ENCODE assay signal across 12 cellular contexts in genomic region chr16:11225677-11226549, GRCh38. TPM values are rescaled to one million over a fixed set of nuclear protein-coding genes. Genes with fewer than 3 reads are reported as not detected.
DNase-seq lines count a peak whose midpoint lies in the region; ATAC-seq and TF ChIP-seq lines count a peak whose summit lies in the region.
"Had no signal": no experiment of that assay in that cellular context is flagged by ENCODE, and none has a peak within 500 bp of the region (broad histone marks: within the 10 kb centered on the region; RNA-seq: fewer than 3 reads in every experiment).

No MANE protein-coding gene starts in this region.

- peak overlapping the region; percentile 29 for H3K4me3 ChIP-seq in OCI-LY1 (ENCODE audit: low read depth, low read length, poor library complexity, severe bottlenecking)
- H3K4me3 ChIP-seq in upper lobe of right lung, result no peak overlapping the region
- H3K4me3 ChIP-seq in thyroid gland (replicated peaks in 1 of 3), result no peak overlapping the region

- H3K36me3 Mint-ChIP-seq in stimulated activated naive CD8-positive, alpha-beta T cell treated with anti-CD3 and anti-CD28 coated beads, Interleukin-15, Interleukin-2, amounts not matched to agents 100 ng/mL and 50 ng/mL, for 24 hours (ENCODE audit: low read depth), result no peaks in the 10 kb centered on the region
- peaks cover 18% of the 10 kb centered on the region for H3K36me3 Mint-ChIP-seq in effector memory CD8-positive, alpha-beta T cell (ENCODE audit: insufficient read depth)

- H3K4me1 ChIP-seq in OCI-LY1 (ENCODE audit: insufficient read depth, low read length, severe bottlenecking) (peaks cover 19% of the 10 kb centered on the region), upper lobe of right lung (peaks cover 25% of the 10 kb centered on the region), thyroid gland (peaks cover 0 to 13% of the 10 kb centered on the region in 2 donors)

- DNase-seq in stimulated activated naive CD8-positive, alpha-beta T cell treated with anti-CD3 and anti-CD28 coated beads, Interleukin-15, Interleukin-2, amounts not matched to agents 100 U/mL and 50 U/mL, for 24 hours, result no peak
- DNase-seq in effector memory CD8-positive, alpha-beta T cell, result no peak
- DNase-seq in upper lobe of right lung (no peak), thyroid gland (no peak), SHP77 treated with DMSO at 0.1 percent for 48 hours (lab: John Stamatoyannopoulos, UW) (no peak)
- no peak for DNase-seq in NK-92 treated with Interleukin-12 subunit alpha and Interleukin-12 subunit beta, amount 100 ng/mL, for 24 hours (lab: John Stamatoyannopoulos, UW)
- DNase-seq: NCI-H1105 had no signal

- intact Hi-C loops in upper lobe of right lung (cut with DNase I) (no loop called here), thyroid gland (cut with DNase I) (no loop called here)

- H2AFZ ChIP-seq in OCI-LY1 (ENCODE audit: low read length), result no peak overlapping the region

- no peak overlapping the region for H3K9ac ChIP-seq in OCI-LY1 (ENCODE audit: low read length)

- H3K27me3 ChIP-seq in OCI-LY1 (ENCODE audit: insufficient read depth, low read length) (no peaks in the 10 kb centered on the region; the same call in 1 of the 2 replicates), upper lobe of right lung (no peaks in the 10 kb centered on the region), thyroid gland (no peaks in the 10 kb centered on the region)

- no peaks in the 10 kb centered on the region for H3K36me3 ChIP-seq in OCI-LY1 (ENCODE audit: insufficient read depth, low read length)
- no peaks in the 10 kb centered on the region for H3K36me3 ChIP-seq in upper lobe of right lung
- no peaks in the 10 kb centered on the region for H3K36me3 ChIP-seq in thyroid gland
- H3K36me3 ChIP-seq: neutrophil had no signal

- H4K20me1 ChIP-seq in OCI-LY1 (ENCODE audit: insufficient read depth, low read length), result no peaks in the 10 kb centered on the region

- H3K27me3 Mint-ChIP-seq in stimulated activated naive CD8-positive, alpha-beta T cell treated with anti-CD3 and anti-CD28 coated beads, Interleukin-15, Interleukin-2, amounts not matched to agents 100 ng/mL and 50 ng/mL, for 24 hours, result no peaks in the 10 kb centered on the region
- H3K27me3 Mint-ChIP-seq in effector memory CD8-positive, alpha-beta T cell, result no peaks in the 10 kb centered on the region

- H3K9me3 ChIP-seq in OCI-LY1 (ENCODE audit: low read length) (no peaks in the 10 kb centered on the region), upper lobe of right lung (no peaks in the 10 kb centered on the region), thyroid gland (no peaks in the 10 kb centered on the region)
- H3K9me3 ChIP-seq: neutrophil had no signal

- 83 to 88% methylated on average over 8 to 13 of the region's 18 CpGs for WGBS in thyroid gland, 2 donors

- peak overlapping the region; percentile 50 for H3K4me2 ChIP-seq in OCI-LY1 (ENCODE audit: low read length)

- H3K4me1 Mint-ChIP-seq in stimulated activated naive CD8-positive, alpha-beta T cell treated with anti-CD3 and anti-CD28 coated beads, Interleukin-15, Interleukin-2, amounts not matched to agents 100 ng/mL and 50 ng/mL, for 24 hours (ENCODE audit: low read depth), result peaks cover 71% of the 10 kb centered on the region
- peaks cover 35 to 36% of the 10 kb centered on the region in 2 donors for H3K4me1 Mint-ChIP-seq in effector memory CD8-positive, alpha-beta T cell (ENCODE audit: low read depth in 2 of 2)

- H3K79me2 ChIP-seq in OCI-LY1 (ENCODE audit: insufficient read depth, low read length), result no peaks in the 10 kb centered on the region

- H3K27ac ChIP-seq in OCI-LY1 (ENCODE audit: low read depth, low read length, poor library complexity, severe bottlenecking) (no peak overlapping the region), upper lobe of right lung (peak overlapping the region; percentile 78), thyroid gland (no peak overlapping the region)
- H3K27ac ChIP-seq: HL-60, neutrophil had no signal

- H3K9me3 Mint-ChIP-seq in stimulated activated naive CD8-positive, alpha-beta T cell treated with anti-CD3 and anti-CD28 coated beads, Interleukin-15, Interleukin-2, amounts not matched to agents 100 ng/mL and 50 ng/mL, for 24 hours, result no peaks in the 10 kb centered on the region
- H3K9me3 Mint-ChIP-seq in effector memory CD8-positive, alpha-beta T cell, result no peaks in the 10 kb centered on the region

- peak overlapping the region; percentile 69 for H3K4me3 Mint-ChIP-seq in stimulated activated naive CD8-positive, alpha-beta T cell treated with anti-CD3 and anti-CD28 coated beads, Interleukin-15, Interleukin-2, amounts not matched to agents 100 ng/mL and 50 ng/mL, for 24 hours
- peak overlapping the region; percentile 67 to 81 for H3K4me3 Mint-ChIP-seq in effector memory CD8-positive, alpha-beta T cell

- TF ChIP-seq CTCF in OCI-LY1 (IDR thresholded peaks at IDR 0.05; ENCODE audit: low read length), result no peak
- no peak for TF ChIP-seq CTCF in upper lobe of right lung (IDR thresholded peaks at IDR 0.05)
- no peak for TF ChIP-seq CTCF in thyroid gland (IDR thresholded peaks at IDR 0.05)

- ATAC-seq in stimulated activated naive CD8-positive, alpha-beta T cell treated with anti-CD3 and anti-CD28 coated beads, Interleukin-15, Interleukin-2, amounts not matched to agents 100 U/mL and 50 U/mL, for 24 hours, result no peak
- no peak for ATAC-seq in effector memory CD8-positive, alpha-beta T cell (replicated peaks)
- no peak for ATAC-seq in upper lobe of right lung

- H3K27ac Mint-ChIP-seq in stimulated activated naive CD8-positive, alpha-beta T cell treated with anti-CD3 and anti-CD28 coated beads, Interleukin-15, Interleukin-2, amounts not matched to agents 100 ng/mL and 50 ng/mL, for 24 hours, result peak overlapping the region; percentile 99
- H3K27ac Mint-ChIP-seq in effector memory CD8-positive, alpha-beta T cell, result peak overlapping the region; percentile 94 to 97

- no peaks in the 10 kb centered on the region for H3K9me2 ChIP-seq in OCI-LY1 (ENCODE audit: low read depth, low read length)

- TF ChIP-seq POLR2A in thyroid gland (IDR thresholded peaks at IDR 0.05), result no peak

- H3F3A ChIP-seq in OCI-LY1 (ENCODE audit: insufficient read depth, low read length), result no peaks in the 10 kb centered on the region

RNA-seq across cellular contexts. Expression of gene SOCS1, which starts 30.1 kb away (rescaled TPM):
- total RNA-seq in upper lobe of right lung, result 15.3 TPM
- total RNA-seq in thyroid gland, result 10 to 100 TPM in 1 of 4 donors, 1 to 10 TPM in 3; 2.4 to 11.3 (median 6.2) TPM

RNA-seq across cellular contexts. Expression of gene TNP2, which starts 43.2 kb away (rescaled TPM):
- total RNA-seq in upper lobe of right lung (not detected), thyroid gland (not detected)
- total RNA-seq: kidney had no signal

RNA-seq across cellular contexts. Expression of gene PRM3, which starts 47.5 kb away (rescaled TPM):
- not detected for total RNA-seq in upper lobe of right lung
- total RNA-seq in thyroid gland, result not detected
- total RNA-seq: kidney had no signal

RNA-seq across cellular contexts. Expression of gene PRM2, which starts 50.4 kb away (rescaled TPM):
- total RNA-seq in upper lobe of right lung (not detected), thyroid gland (10 to 100 TPM in 1 of 4 donors, 1 to 10 TPM in 1, not detected in 2; 8.2 to 64.4 TPM)
- total RNA-seq: kidney had no signal

RNA-seq across cellular contexts. Expression of gene PRM1, which starts 55.2 kb away (rescaled TPM):
- total RNA-seq in upper lobe of right lung (not detected), thyroid gland (100 to 1,000 TPM in 1 of 4 donors, 10 to 100 TPM in 1, not detected in 2; 13.7 to 335 TPM)
- total RNA-seq: kidney had no signal
